1 cellular context compared by ENCODE assay signal in genomic region chr1:26771643-26772321, GRCh38.
TF ChIP-seq lines count a peak whose summit lies in the region.

No MANE protein-coding gene starts in this region.

TF ChIP-seq in K562, 482 proteins besides CTCF, POLR2A, EP300 and RAD21 (continued from another document and continues in another):
- TF ChIP-seq RBBP5 (IDR thresholded peaks at IDR 0.05; ENCODE audit: borderline replicate concordance, insufficient read depth, low read length, poor library complexity, severe bottlenecking) (no peak), BHLHE40 (IDR thresholded peaks at IDR 0.05; ENCODE audit: low read length) (peak; percentile 76), RBM25 (IDR thresholded peaks at IDR 0.05; ENCODE audit: low read depth, low read length, severe bottlenecking) (no peak), SRSF1 (IDR thresholded peaks at IDR 0.05; ENCODE audit: low read depth, low read length) (no peak), FOXP4 (CRISPR knock-in tag; IDR thresholded peaks at IDR 0.05; ENCODE audit: borderline replicate concordance) (peak; percentile 92; the same call in 1 of the 2 replicates), ZNF217 (CRISPR knock-in tag; IDR thresholded peaks at IDR 0.05) (no peak), TCF7L2 (IDR thresholded peaks at IDR 0.05; ENCODE audit: low read depth, low read length) (no peak), SNRNP70 (optimal IDR thresholded peaks at IDR 0.05; ENCODE audit: low read depth, low read length) (no peak), JUND (IDR thresholded peaks at IDR 0.05; ENCODE audit: borderline replicate concordance, low read depth, low read length) (peak; percentile 100), JUND (tag; IDR thresholded peaks at IDR 0.05; ENCODE audit: borderline replicate concordance, low read depth, low read length) (peak; percentile 100), XRCC5 (IDR thresholded peaks at IDR 0.05; ENCODE audit: low read depth, low read length) (no peak), CREB1 (IDR thresholded peaks at IDR 0.05) (no peak), CREB1 (CRISPR knock-in tag; IDR thresholded peaks at IDR 0.05) (no peak), DDX20 (tag; IDR thresholded peaks at IDR 0.05; ENCODE audit: low read depth) (no peak), TCF7 (IDR thresholded peaks at IDR 0.05; ENCODE audit: borderline replicate concordance) (no peak), GABPA (tag; conservative IDR thresholded peaks at IDR 0.05; ENCODE audit: low read depth) (no peak), CTBP1 (IDR thresholded peaks at IDR 0.05; ENCODE audit: borderline replicate concordance) (peak; percentile 82), CBX1 (IDR thresholded peaks at IDR 0.05; ENCODE audit: low read depth) (no peak), ZBED1 (IDR thresholded peaks at IDR 0.05) (0 out of 2 replicates have a peak, but pooled peaks have one; percentile 25), ZNF696 (CRISPR knock-in tag; conservative IDR thresholded peaks at IDR 0.05) (no peak), ZNF253 (CRISPR knock-in tag; conservative IDR thresholded peaks at IDR 0.05) (no peak), PATZ1 (CRISPR knock-in tag; IDR thresholded peaks at IDR 0.05; ENCODE audit: borderline replicate concordance) (no peak), CBX2 (IDR thresholded peaks at IDR 0.05; ENCODE audit: insufficient read depth, low read length, poor library complexity, severe bottlenecking) (no peak), CREM (IDR thresholded peaks at IDR 0.05; ENCODE audit: low read depth) (peak; percentile 79), ZNF707 (CRISPR knock-in tag; conservative IDR thresholded peaks at IDR 0.05) (0 out of 2 replicates have a peak, but pooled peaks have one; percentile 7), HMGN3 (IDR thresholded peaks at IDR 0.05; ENCODE audit: borderline replicate concordance, extremely low read depth, insufficient read length, low read depth, low read length) (no peak), PRPF4 (IDR thresholded peaks at IDR 0.05; ENCODE audit: insufficient read depth, low read depth, low read length, poor library complexity, severe bottlenecking) (no peak), POLR3A (IDR thresholded peaks at IDR 0.05; ENCODE audit: borderline replicate concordance, extremely low read depth, insufficient read depth, insufficient read length) (no peak), ZNF551 (CRISPR knock-in tag; IDR thresholded peaks at IDR 0.05) (no peak), CGGBP1 (CRISPR knock-in tag; IDR thresholded peaks at IDR 0.05) (no peak), RB1 (IDR thresholded peaks at IDR 0.05; ENCODE audit: low read depth) (no peak), L3MBTL2 (IDR thresholded peaks at IDR 0.05) (peak; percentile 79), FOXA1 (IDR thresholded peaks at IDR 0.05; ENCODE audit: borderline replicate concordance) (no peak), HDAC8 (tag; IDR thresholded peaks at IDR 0.05) (no peak), ZNF184 (CRISPR knock-in tag; IDR thresholded peaks at IDR 0.05) (no peak), MLX (CRISPR knock-in tag; conservative IDR thresholded peaks at IDR 0.05) (no peak), ZNF431 (CRISPR knock-in tag; IDR thresholded peaks at IDR 0.05) (no peak), TARDBP (IDR thresholded peaks at IDR 0.05) (0 out of 2 replicates have a peak, but pooled peaks have one; percentile 26), MBD2 (IDR thresholded peaks at IDR 0.05; ENCODE audit: borderline replicate concordance, low read depth) (peak; percentile 43; the same call in 1 of the 2 replicates), ZNF778 (CRISPR knock-in tag; IDR thresholded peaks at IDR 0.05) (no peak), SETDB1 (IDR thresholded peaks at IDR 0.05; ENCODE audit: low read length) (peak; percentile 87), KAT2B (IDR thresholded peaks at IDR 0.05; ENCODE audit: low read depth, low read length) (no peak), RBM39 (optimal IDR thresholded peaks at IDR 0.05; ENCODE audit: low read depth, low read length) (no peak), SMAD2 (IDR thresholded peaks at IDR 0.05; ENCODE audit: low read depth, low read length) (no peak), GATAD2A (IDR thresholded peaks at IDR 0.05) (peak; percentile 60; the same call in 1 of the 2 replicates), TFAP4 (CRISPR knock-in tag; IDR thresholded peaks at IDR 0.05; ENCODE audit: borderline replicate concordance) (peak; percentile 92), BACH1 (tag; IDR thresholded peaks at IDR 0.05) (peak; percentile 73; the same call in 1 of the 2 replicates), ZKSCAN3 (CRISPR knock-in tag; IDR thresholded peaks at IDR 0.05) (no peak), SRSF7 (optimal IDR thresholded peaks at IDR 0.05; ENCODE audit: low read depth, low read length) (no peak), COPS2 (conservative IDR thresholded peaks at IDR 0.05) (no peak), NCOA1 (IDR thresholded peaks at IDR 0.05; ENCODE audit: low read depth) (peak; percentile 58; the same call in 1 of the 2 replicates), NR2C1 (IDR thresholded peaks at IDR 0.05) (peak; percentile 70), NR2C1 (tag; IDR thresholded peaks at IDR 0.05) (peak; percentile 86), TAF9B (IDR thresholded peaks at IDR 0.05; ENCODE audit: partially characterized antibody) (no peak), ARNT (IDR thresholded peaks at IDR 0.05) (0 out of 4 replicates have a peak, but pooled peaks of 1 of the 2 experiments have one; percentile 32), EWSR1 (IDR thresholded peaks at IDR 0.05; ENCODE audit: borderline replicate concordance, low read depth, partially characterized antibody) (no peak), HMG20B (CRISPR knock-in tag; IDR thresholded peaks at IDR 0.05) (no peak), ZZZ3 (IDR thresholded peaks at IDR 0.05) (no peak), HOXB6 (CRISPR knock-in tag; IDR thresholded peaks at IDR 0.05; ENCODE audit: borderline replicate concordance) (no peak), ZNF76 (CRISPR knock-in tag; IDR thresholded peaks at IDR 0.05; ENCODE audit: borderline replicate concordance) (0 out of 2 replicates have a peak, but pooled peaks have one; percentile 30), SNAPC5 (CRISPR knock-in tag; IDR thresholded peaks at IDR 0.05) (no peak), ZNF699 (CRISPR knock-in tag; IDR thresholded peaks at IDR 0.05; ENCODE audit: insufficient replicate concordance) (no peak), REST (CRISPR knock-in tag; IDR thresholded peaks at IDR 0.05; ENCODE audit: low read depth) (no peak), CCNT2 (IDR thresholded peaks at IDR 0.05; ENCODE audit: borderline replicate concordance, extremely low read depth, insufficient read length, low read depth, low read length) (no peak), ZNF518B (CRISPR knock-in tag; IDR thresholded peaks at IDR 0.05) (no peak)
